7 cellular contexts compared by ENCODE assay signal in genomic region chr3:52531636-52532516, GRCh38. TPM values are rescaled to one million over a fixed set of nuclear protein-coding genes. Genes with fewer than 3 reads are reported as not detected.
DNase-seq lines count a peak whose midpoint lies in the region; ATAC-seq and TF ChIP-seq lines count a peak whose summit lies in the region.

No MANE protein-coding gene starts in this region.

- peak overlapping the region; percentile 81 for H3K4me3 ChIP-seq in HAP-1

- intact Hi-C loops in activated CD8-positive, alpha-beta T cell treated with anti-CD3 and anti-CD28 coated beads for 36 hours (cut with micrococcal nuclease), result loop anchor here (10.0 kb wide), 1 partner anchor 153 kb away; the partner anchor contains the start of genes GNL3 and PBRM1
- intact Hi-C loops in left ventricle myocardium superior (cut with micrococcal nuclease), result no loop called here

- no peak for TF ChIP-seq CTCF in activated CD8-positive, alpha-beta T cell treated with anti-CD3 and anti-CD28 coated beads for 36 hours (IDR thresholded peaks at IDR 0.05)

- peaks cover 15% of the 10 kb centered on the region for H3K4me1 ChIP-seq in HAP-1

- no peaks in the 10 kb centered on the region for H3K27me3 ChIP-seq in HAP-1 (ENCODE audit: low read depth)

- DNase-seq in HAP-1 (ENCODE audit: low spot score in 2 of 2), result peak in 1 of 2 experiments; percentile 10
- no peak for DNase-seq in activated CD8-positive, alpha-beta T cell treated with anti-CD3 and anti-CD28 coated beads for 36 hours
- peak; percentile 33 for DNase-seq in left ventricle myocardium superior
- DNase-seq in NCI-H446 treated with DMSO at 0.1 percent for 48 hours (lab: John Stamatoyannopoulos, UW), result no peak
- DNase-seq in AML-193 (lab: John Stamatoyannopoulos, UW), result no peak
- DNase-seq in COR-L47 (lab: John Stamatoyannopoulos, UW), result no peak

- H3K27ac Mint-ChIP-seq in activated CD8-positive, alpha-beta T cell treated with anti-CD3 and anti-CD28 coated beads for 36 hours, result peak overlapping the region; percentile 67
- H3K27ac Mint-ChIP-seq in stimulated activated naive CD8-positive, alpha-beta T cell treated with anti-CD3 and anti-CD28 coated beads, Interleukin-15, Interleukin-2, amounts not matched to agents 100 ng/mL and 50 ng/mL, for 24 hours, result no peak overlapping the region

- no peaks in the 10 kb centered on the region for H3K27me3 Mint-ChIP-seq in activated CD8-positive, alpha-beta T cell treated with anti-CD3 and anti-CD28 coated beads for 36 hours
- H3K27me3 Mint-ChIP-seq in stimulated activated naive CD8-positive, alpha-beta T cell treated with anti-CD3 and anti-CD28 coated beads, Interleukin-15, Interleukin-2, amounts not matched to agents 100 ng/mL and 50 ng/mL, for 24 hours, result no peaks in the 10 kb centered on the region

- CTCF ChIA-PET in activated CD8-positive, alpha-beta T cell treated with anti-CD3 and anti-CD28 coated beads for 36 hours (lab: Charles Lee), result no interaction called here

- no peaks in the 10 kb centered on the region for H3K9me3 ChIP-seq in HAP-1

- H3K36me3 ChIP-seq in HAP-1 (replicated peaks), result peaks cover 38% of the 10 kb centered on the region

- no peak for ATAC-seq in activated CD8-positive, alpha-beta T cell treated with anti-CD3 and anti-CD28 coated beads for 36 hours
- no peak for ATAC-seq in left ventricle myocardium superior

- peak overlapping the region; percentile 84 for H3K4me3 Mint-ChIP-seq in activated CD8-positive, alpha-beta T cell treated with anti-CD3 and anti-CD28 coated beads for 36 hours
- H3K4me3 Mint-ChIP-seq in stimulated activated naive CD8-positive, alpha-beta T cell treated with anti-CD3 and anti-CD28 coated beads, Interleukin-15, Interleukin-2, amounts not matched to agents 100 ng/mL and 50 ng/mL, for 24 hours, result peak overlapping the region; percentile 87

- H3K9me3 Mint-ChIP-seq in activated CD8-positive, alpha-beta T cell treated with anti-CD3 and anti-CD28 coated beads for 36 hours, result no peaks in the 10 kb centered on the region
- no peaks in the 10 kb centered on the region for H3K9me3 Mint-ChIP-seq in stimulated activated naive CD8-positive, alpha-beta T cell treated with anti-CD3 and anti-CD28 coated beads, Interleukin-15, Interleukin-2, amounts not matched to agents 100 ng/mL and 50 ng/mL, for 24 hours

- POLR2A ChIA-PET in activated CD8-positive, alpha-beta T cell treated with anti-CD3 and anti-CD28 coated beads for 36 hours (lab: Charles Lee), result interaction anchor here (0.6 kb wide), 2 partner anchors 42 to 47 kb away, joined by 3 read pairs; no protein-coding TSS in a partner anchor

- in situ Hi-C loops in HAP-1 (cut with MboI; ENCODE audit: low sequenced_read_pairs), result loop anchor here (10.0 kb wide), 1 partner anchor 153 kb away; the partner anchor contains the start of genes GNL3 and PBRM1

- H3K36me3 Mint-ChIP-seq in activated CD8-positive, alpha-beta T cell treated with anti-CD3 and anti-CD28 coated beads for 36 hours (ENCODE audit: low read depth), result peaks cover 7% of the 10 kb centered on the region
- peaks cover 11% of the 10 kb centered on the region for H3K36me3 Mint-ChIP-seq in stimulated activated naive CD8-positive, alpha-beta T cell treated with anti-CD3 and anti-CD28 coated beads, Interleukin-15, Interleukin-2, amounts not matched to agents 100 ng/mL and 50 ng/mL, for 24 hours (ENCODE audit: low read depth)

- H3K4me1 Mint-ChIP-seq in activated CD8-positive, alpha-beta T cell treated with anti-CD3 and anti-CD28 coated beads for 36 hours (ENCODE audit: low read depth), result peaks cover 16% of the 10 kb centered on the region
- H3K4me1 Mint-ChIP-seq in stimulated activated naive CD8-positive, alpha-beta T cell treated with anti-CD3 and anti-CD28 coated beads, Interleukin-15, Interleukin-2, amounts not matched to agents 100 ng/mL and 50 ng/mL, for 24 hours (ENCODE audit: low read depth), result peaks cover 21% of the 10 kb centered on the region

RNA-seq across cellular contexts. Expression of gene NT5DC2, which starts 1.8 kb away (rescaled TPM):
- 10 to 100 TPM; 53.8 to 61.7 TPM for total RNA-seq in activated CD8-positive, alpha-beta T cell treated with anti-CD3 and anti-CD28 coated beads for 36 hours
- total RNA-seq in left ventricle myocardium superior, result 68.3 TPM

RNA-seq across cellular contexts. Expression of gene UQCC5, which starts 4.5 kb away (rescaled TPM):
- total RNA-seq in activated CD8-positive, alpha-beta T cell treated with anti-CD3 and anti-CD28 coated beads for 36 hours, result 10 to 100 TPM; 14.0 to 20.5 TPM
- total RNA-seq in left ventricle myocardium superior, result 58.7 TPM

RNA-seq across cellular contexts. Expression of gene STAB1, which starts 36.7 kb away (rescaled TPM):
- total RNA-seq in activated CD8-positive, alpha-beta T cell treated with anti-CD3 and anti-CD28 coated beads for 36 hours, result under 1 TPM; 0.09 to 0.20 TPM
- 69.7 TPM for total RNA-seq in left ventricle myocardium superior

Comparison
In these comparisons a context has a peak if more than half of its experiments do, and no peak if none do; other contexts are left out.
1. RNA of gene STAB1, which starts 36.7 kb away (total RNA-seq): 69.7 TPM in left ventricle myocardium superior (single experiment); 0.09 to 0.20 TPM in activated CD8-positive, alpha-beta T cell treated with anti-CD3 and anti-CD28 coated beads for 36 hours; every median in the first group is over 10 times any median in the second.